Comparison of ENCODE assay signal across 31 cellular contexts in genomic region chr1:83995649-83996048, GRCh38.
"Had no signal": no experiment of that assay in that cellular context is flagged by ENCODE, and none has a peak within 500 bp of the region (broad histone marks: within the 10 kb centered on the region; RNA-seq: fewer than 3 reads in every experiment).

No MANE protein-coding gene starts in this region.

- H3K36me3 ChIP-seq: brain microvascular endothelial cell had no signal

- DNase-seq: activated CD4-positive, alpha-beta memory T cell treated with anti-CD3 and anti-CD28 coated beads, Interleukin-2, amount 10 ng/mL, durations not matched to agents 7 days and 5 days; activated CD4-positive, alpha-beta T cell treated with anti-CD3 and anti-CD28 coated beads for 1 hour; activated CD4-positive, alpha-beta T cell treated with anti-CD3 and anti-CD28 coated beads for 48 hours; activated CD4-positive, CD25-positive, alpha-beta regulatory T cell; activated CD8-positive, alpha-beta memory T cell treated with anti-CD3 and anti-CD28 coated beads for 24 hours; activated CD8-positive, alpha-beta memory T cell treated with anti-CD3 and anti-CD28 coated beads, Interleukin-2, amount 10 ng/mL, durations not matched to agents 7 days and 5 days; activated CD8-positive, alpha-beta memory T cell treated with anti-CD3 and anti-CD28 coated beads, Interleukin-2, amount 50 U/mL, for 48 hours; activated effector memory CD4-positive, alpha-beta T cell treated with Interleukin-2 at 50 U/mL for 16 hours; activated naive CD4-positive, alpha-beta T cell treated with anti-CD3 and anti-CD28 coated beads, Interleukin-2, amount 10 ng/mL, durations not matched to agents 7 days and 5 days; activated naive CD8-positive, alpha-beta T cell treated with anti-CD3 and anti-CD28 coated beads, Interleukin-2, amount 50 U/mL, for 24 hours; activated T-cell treated with anti-CD3 and anti-CD28 coated beads, Interleukin-2, amount 50 U/mL, for 48 hours; amniotic stem cell; aorta; brain microvascular endothelial cell; central memory CD4-positive, alpha-beta T cell; NCI-H1105 treated with DMSO at 0.1 percent for 48 hours; NCI-H1436; NCI-H1694; NCI-H1930; NCI-H2081 treated with DMSO at 0.1 percent for 48 hours; NCI-H226; NCI-H446 treated with DMSO at 0.1 percent for 48 hours; NCI-H524; NCI-H69; NK-92 treated with Interleukin-12 subunit alpha and Interleukin-12 subunit beta, amount 100 ng/mL, for 24 hours; PC-3; SHP77; SJCRH30; T1000; WERI-Rb-1 had no signal

- H3K27me3 ChIP-seq: brain microvascular endothelial cell, SJCRH30 had no signal

- H3K27ac ChIP-seq: brain microvascular endothelial cell, SK-N-MC, WERI-Rb-1 had no signal

- H3K9me3 ChIP-seq: SJCRH30 had no signal

- ATAC-seq: activated CD8-positive, alpha-beta memory T cell treated with anti-CD3 and anti-CD28 coated beads, Interleukin-2, amount 10 ng/mL, durations not matched to agents 7 days and 5 days; activated naive CD8-positive, alpha-beta T cell treated with anti-CD3 and anti-CD28 coated beads, Interleukin-2, amount 50 U/mL, for 24 hours; PC-3 had no signal

- H3K4me3 ChIP-seq: SJCRH30, SK-N-MC had no signal
